Comparison of ENCODE assay signal across 8 cellular contexts in genomic region chr6:149028767-149029405, GRCh38.
DNase-seq lines count a peak whose midpoint lies in the region; ATAC-seq and TF ChIP-seq lines count a peak whose summit lies in the region.

No MANE protein-coding gene starts in this region.

- H3K9me3 Mint-ChIP-seq in activated T-cell treated with anti-CD3 and anti-CD28 coated beads, Interleukin-2, amount 50 U/mL, for 4 hours = no peaks in the 10 kb centered on the region

- H3K27me3 ChIP-seq in DND-41 (ENCODE audit: insufficient read depth, low read length, poor library complexity) (no peaks in the 10 kb centered on the region), neutrophil (no peaks in the 10 kb centered on the region), vagina (no peaks in the 10 kb centered on the region)

- H2AFZ ChIP-seq in DND-41 (ENCODE audit: low read depth, low read length) (peak overlapping the region; percentile 44; the same call in 1 of the 2 replicates), OCI-LY7 (ENCODE audit: low read length) (no peak overlapping the region)

- H3K27me3 Mint-ChIP-seq in activated T-cell treated with anti-CD3 and anti-CD28 coated beads, Interleukin-2, amount 50 U/mL, for 4 hours (ENCODE audit: low read depth) = no peaks in the 10 kb centered on the region

- ATAC-seq in DND-41 (ENCODE audit: insufficient read depth, low read depth) (peak; percentile 65), GM21529 (IDR thresholded peaks at IDR 0.05; ENCODE audit: unreplicated experiment) (no peak)
- ATAC-seq in activated T-cell treated with anti-CD3 and anti-CD28 coated beads, Interleukin-2, amount 50 U/mL, for 4 hours = no peak

- H3K36me3 ChIP-seq in DND-41 (ENCODE audit: insufficient read depth, low read length) = no peaks in the 10 kb centered on the region
- H3K36me3 ChIP-seq in OCI-LY7 (ENCODE audit: insufficient read depth, low read length) = no peaks in the 10 kb centered on the region
- no peaks in the 10 kb centered on the region for H3K36me3 ChIP-seq in neutrophil
- no peaks in the 10 kb centered on the region for H3K36me3 ChIP-seq in vagina

- intact Hi-C loops in OCI-LY7 (cut with micrococcal nuclease; ENCODE audit: unreplicated experiment) = loop anchor here (1.0 to 10.0 kb wide), 7 partner anchors 53 to 488 kb away; partner anchors contain the start of gene TAB2
- intact Hi-C loops in vagina (cut with DNase I) = no loop called here

- peak; percentile 76 for TF ChIP-seq CTCF in DND-41 (IDR thresholded peaks at IDR 0.05; ENCODE audit: borderline replicate concordance, extremely low read depth, low read length, poor library complexity, severe bottlenecking)
- TF ChIP-seq CTCF in OCI-LY7 (conservative IDR thresholded peaks at IDR 0.05; ENCODE audit: low read length) = peak; percentile 93
- peak; percentile 50 for TF ChIP-seq CTCF in fibroblast of pulmonary artery (IDR thresholded peaks at IDR 0.05; ENCODE audit: low read length, missing control alignments)
- TF ChIP-seq CTCF in neutrophil (IDR thresholded peaks at IDR 0.05) = peak; percentile 56
- TF ChIP-seq CTCF in vagina (IDR thresholded peaks at IDR 0.05) = peak; percentile 76 to 83 (median 77)

- no peaks in the 10 kb centered on the region for H3K9me2 ChIP-seq in OCI-LY7 (ENCODE audit: insufficient read depth, low read length)

- DNase-seq in DND-41 (peak; percentile 75), LHCN-M2 (ENCODE audit: low read depth) (peak; percentile 89), OCI-LY7 (ENCODE audit: low spot score) (peak; percentile 89), fibroblast of pulmonary artery (ENCODE audit: low read depth) (peak; percentile 97), vagina (ENCODE audit: extremely low spot score in 2 of 2) (no peak)
- peak; percentile 63 for DNase-seq in activated T-cell treated with anti-CD3 and anti-CD28 coated beads, Interleukin-2, amount 50 U/mL, for 4 hours

- POLR2A ChIA-PET in OCI-LY7 (lab: Charles Lee) = interaction anchor here (0.6 to 0.8 kb wide), 4 partner anchors 17 to 520 kb away, joined by 3 to 5 read pairs (median 3); no protein-coding TSS in a partner anchor

- TF ChIP-seq POLR2A in vagina (IDR thresholded peaks at IDR 0.05) = no peak

- no peak overlapping the region for H3K9ac ChIP-seq in DND-41 (ENCODE audit: low read depth, low read length)

- no peaks in the 10 kb centered on the region for H3K79me2 ChIP-seq in DND-41 (ENCODE audit: insufficient read depth, low read length)
- H3K79me2 ChIP-seq in OCI-LY7 (ENCODE audit: insufficient read depth, low read depth, low read length) = no peaks in the 10 kb centered on the region

- peaks cover 5% of the 10 kb centered on the region for H3K36me3 Mint-ChIP-seq in activated T-cell treated with anti-CD3 and anti-CD28 coated beads, Interleukin-2, amount 50 U/mL, for 4 hours (ENCODE audit: insufficient read depth)

- H3K4me3 ChIP-seq in DND-41 (ENCODE audit: low read depth in 1 of 2, low read length in 2 of 2) (no peak overlapping the region), OCI-LY7 (ENCODE audit: low read depth, low read length, poor library complexity, severe bottlenecking) (no peak overlapping the region), fibroblast of pulmonary artery (replicated peaks; ENCODE audit: low read depth, low read length) (no peak overlapping the region), neutrophil (ENCODE audit: low read depth in 1 of 2, low read length in 1 of 2) (no peak overlapping the region), vagina (no peak overlapping the region)

- BruUV-seq in OCI-LY7 (replicated peaks; lab: Mats Ljungman, UMichigan) = no TSS peak

- H3K4me3 Mint-ChIP-seq in activated T-cell treated with anti-CD3 and anti-CD28 coated beads, Interleukin-2, amount 50 U/mL, for 4 hours = no peak overlapping the region

- H3K9me3 ChIP-seq in DND-41 (ENCODE audit: insufficient read depth, low read length, severe bottlenecking) = peaks cover 3% of the 10 kb centered on the region
- H3K9me3 ChIP-seq in OCI-LY7 (ENCODE audit: low read length) = no peaks in the 10 kb centered on the region
- peaks cover 3% of the 10 kb centered on the region for H3K9me3 ChIP-seq in neutrophil
- H3K9me3 ChIP-seq in vagina = no peaks in the 10 kb centered on the region

- H3K4me2 ChIP-seq in DND-41 (ENCODE audit: insufficient read depth, low read length) (peak overlapping the region; percentile 7; the same call in 1 of the 2 replicates), OCI-LY7 (ENCODE audit: low read length) (no peak overlapping the region)

- H3K4me1 ChIP-seq in DND-41 (ENCODE audit: insufficient read depth, low read length) (peaks cover 52% of the 10 kb centered on the region), OCI-LY7 (ENCODE audit: insufficient read depth, low read length, poor library complexity, severe bottlenecking) (no peaks in the 10 kb centered on the region), neutrophil (ENCODE audit: control insufficient read depth in 1 of 2, insufficient read depth in 1 of 2, low read depth in 1 of 2, low read length in 1 of 2) (peaks cover 0 to 5% of the 10 kb centered on the region in 2 experiments), vagina (peaks cover 32% of the 10 kb centered on the region)

- peak overlapping the region; percentile 58 for H3K27ac ChIP-seq in DND-41 (ENCODE audit: low read length)
- no peak overlapping the region for H3K27ac ChIP-seq in OCI-LY7 (ENCODE audit: low read depth, low read length, poor library complexity, severe bottlenecking)
- H3K27ac ChIP-seq in neutrophil = no peak overlapping the region
- peak overlapping the region; percentile 48 for H3K27ac ChIP-seq in vagina

- H4K20me1 ChIP-seq in DND-41 (ENCODE audit: insufficient read depth, low read length) (no peaks in the 10 kb centered on the region), OCI-LY7 (ENCODE audit: insufficient read depth, low read length) (no peaks in the 10 kb centered on the region)

- CTCF ChIA-PET in OCI-LY7 (lab: Charles Lee; ENCODE audit: unreplicated experiment) = interaction anchor here (0.8 to 1.2 kb wide), 2 partner anchors 56 to 403 kb away, joined by 6 read pairs; no protein-coding TSS in a partner anchor

- H3K4me1 Mint-ChIP-seq in activated T-cell treated with anti-CD3 and anti-CD28 coated beads, Interleukin-2, amount 50 U/mL, for 4 hours (ENCODE audit: low read depth) = peaks cover 45% of the 10 kb centered on the region

Comparison
In these comparisons a context has a peak if more than half of its experiments do, and no peak if none do; other contexts are left out.
1. DNase-seq: peak in DND-41 (single experiment), LHCN-M2 (single experiment), OCI-LY7 (single experiment), activated T-cell treated with anti-CD3 and anti-CD28 coated beads, Interleukin-2, amount 50 U/mL, for 4 hours (single experiment) and fibroblast of pulmonary artery (single experiment); none in vagina (0 of 2).
2. H3K27ac ChIP-seq: peak in DND-41 (single experiment) and vagina (single experiment); none in OCI-LY7 (single experiment) and neutrophil (single experiment).
3. Peak in every context shown above with its lines, with median percentiles within 50 percentile points of each other: CTCF ChIP-seq.